ENCODE assay signal across 23 cellular contexts in genomic region chr11:75203641-75204011, GRCh38. TPM values are rescaled to one million over a fixed set of nuclear protein-coding genes. Genes with fewer than 3 reads are reported as not detected.
"Had no signal": no experiment of that assay in that cellular context is flagged by ENCODE, and none has a peak within 500 bp of the region (broad histone marks: within the 10 kb centered on the region; RNA-seq: fewer than 3 reads in every experiment).

No MANE protein-coding gene starts in this region.

- H3K27ac ChIP-seq: colonic mucosa, esophagus squamous epithelium, lower lobe of right lung, prostate gland, right atrium auricular region, sigmoid colon, suprapubic skin, transverse colon, vagina had no signal

- H3K9me3 ChIP-seq: colonic mucosa, esophagus squamous epithelium, left lung, lower lobe of right lung, prostate gland, right atrium auricular region, sigmoid colon, suprapubic skin, transverse colon, vagina had no signal

- H3K27me3 ChIP-seq: colonic mucosa, left lung, right atrium auricular region, sigmoid colon, suprapubic skin, transverse colon, vagina had no signal

- DNase-seq: colonic mucosa; dermis blood vessel endothelial cell; effector memory CD4-positive, alpha-beta T cell; erythroblast; esophagus squamous epithelium; foreskin melanocyte; glutamatergic neuron; left lung; lower lobe of right lung; natural killer cell; sigmoid colon; stimulated activated naive CD4-positive, alpha-beta T cell; stimulated activated naive CD8-positive, alpha-beta T cell treated with anti-CD3 and anti-CD28 coated beads, Interleukin-15, amount 100 ng/mL, for 72 hours; transverse colon had no signal

- ATAC-seq: left lung; lower lobe of right lung; natural killer cell; stimulated activated naive CD8-positive, alpha-beta T cell treated with anti-CD3 and anti-CD28 coated beads, Interleukin-15, amount 100 ng/mL, for 72 hours had no signal

- H3K36me3 ChIP-seq: colonic mucosa, prostate gland, right atrium auricular region, sigmoid colon, transverse colon, vagina had no signal

- H3K4me3 ChIP-seq: colonic mucosa, esophagus squamous epithelium, left lung, lower lobe of right lung, prostate gland, right atrium auricular region, sigmoid colon, suprapubic skin, transverse colon, vagina had no signal

- H3K4me1 ChIP-seq: colonic mucosa, lower lobe of right lung, prostate gland, sigmoid colon, vagina had no signal

RNA-seq across cellular contexts. Expression of gene TPBGL, which starts 36.9 kb away (rescaled TPM):
- total RNA-seq: osteocyte, skeletal muscle tissue had no signal
- polyA plus RNA-seq: keratinocyte, neural cell had no signal

RNA-seq across cellular contexts. Expression of gene SLCO2B1, which starts 52.7 kb away (rescaled TPM):
- total RNA-seq: mononuclear cell, natural killer cell had no signal
- polyA plus RNA-seq: keratinocyte, neural cell had no signal
